10 cellular contexts compared by ENCODE assay signal in genomic region chr7:97025983-97026704, GRCh38. TPM values are rescaled to one million over a fixed set of nuclear protein-coding genes. Genes with fewer than 3 reads are reported as not detected.
DNase-seq lines count a peak whose midpoint lies in the region; ATAC-seq and TF ChIP-seq lines count a peak whose summit lies in the region.
"Had no signal": no experiment of that assay in that cellular context is flagged by ENCODE, and none has a peak within 500 bp of the region (broad histone marks: within the 10 kb centered on the region; RNA-seq: fewer than 3 reads in every experiment).

No MANE protein-coding gene starts in this region.

- no peak overlapping the region for H3K27ac ChIP-seq in CD4-positive, alpha-beta memory T cell (ENCODE audit: low read depth, low read length)
- H3K27ac ChIP-seq: neutrophil had no signal

- CTCF ChIA-PET in CD4-positive, alpha-beta memory T cell (lab: Charles Lee; ENCODE audit: partially characterized antibody), result interaction anchor here (0.8 to 5.9 kb wide), 10 partner anchors 9 to 1514 kb away, joined by 3 to 61 read pairs (median 4); no protein-coding TSS in a partner anchor

- peaks cover 17% of the 10 kb centered on the region for H3K4me1 ChIP-seq in CD4-positive, alpha-beta memory T cell (ENCODE audit: insufficient read depth, low read length)

- no peak for TF ChIP-seq CTCF in endothelial cell (IDR thresholded peaks at IDR 0.05; ENCODE audit: unreplicated experiment)
- no peak for TF ChIP-seq CTCF in nephron (IDR thresholded peaks at IDR 0.05; ENCODE audit: unreplicated experiment in 3 of 3)

- H3K27ac Mint-ChIP-seq in CD4-positive, alpha-beta memory T cell, result peak overlapping the region in 2 of 7 donors; percentile 20 to 29
- no peak overlapping the region for H3K27ac Mint-ChIP-seq in endothelial cell (ENCODE audit: unreplicated experiment)
- no peak overlapping the region for H3K27ac Mint-ChIP-seq in nephron

- no peaks in the 10 kb centered on the region for H3K36me3 ChIP-seq in CD4-positive, alpha-beta memory T cell (ENCODE audit: insufficient read depth, low read length)
- H3K36me3 ChIP-seq: neutrophil had no signal

- POLR2A ChIA-PET in CD4-positive, alpha-beta memory T cell (lab: Charles Lee; ENCODE audit: partially characterized antibody), result no interaction called here

- H3K27me3 ChIP-seq in CD4-positive, alpha-beta memory T cell (ENCODE audit: insufficient read depth, low read length), result peaks cover 55% of the 10 kb centered on the region

- intact Hi-C loops in CD4-positive, alpha-beta memory T cell (cut with micrococcal nuclease), result loop anchor here (5.0 kb wide), 1 partner anchor 151 kb away; no protein-coding TSS in a partner anchor

- H3K36me3 Mint-ChIP-seq in CD4-positive, alpha-beta memory T cell, result no peaks in the 10 kb centered on the region
- H3K36me3 Mint-ChIP-seq in endothelial cell (ENCODE audit: low read depth, unreplicated experiment) (no peaks in the 10 kb centered on the region), nephron (ENCODE audit: low read depth) (no peaks in the 10 kb centered on the region)

- peaks cover 60 to 70% of the 10 kb centered on the region in 2 donors for H3K27me3 Mint-ChIP-seq in CD4-positive, alpha-beta memory T cell
- H3K27me3 Mint-ChIP-seq in endothelial cell (ENCODE audit: unreplicated experiment) (peaks cover 20% of the 10 kb centered on the region), nephron (ENCODE audit: low read depth) (peaks cover 95% of the 10 kb centered on the region)

- H3K9me3 Mint-ChIP-seq in CD4-positive, alpha-beta memory T cell, result peaks cover 0 to 7% (median 0%) of the 10 kb centered on the region in 8 donors
- H3K9me3 Mint-ChIP-seq in endothelial cell (ENCODE audit: unreplicated experiment), result no peaks in the 10 kb centered on the region
- H3K9me3 Mint-ChIP-seq in nephron, result no peaks in the 10 kb centered on the region

- H3K4me1 Mint-ChIP-seq in CD4-positive, alpha-beta memory T cell, result peaks cover 35 to 54% (median 47%) of the 10 kb centered on the region in 4 donors
- peaks cover 50% of the 10 kb centered on the region for H3K4me1 Mint-ChIP-seq in endothelial cell (ENCODE audit: unreplicated experiment)
- H3K4me1 Mint-ChIP-seq in nephron, result peaks cover 47% of the 10 kb centered on the region

- no peaks in the 10 kb centered on the region for H3K9me3 ChIP-seq in CD4-positive, alpha-beta memory T cell (ENCODE audit: control insufficient read depth in 1 of 2, low read length in 2 of 2)
- H3K9me3 ChIP-seq: neutrophil had no signal

- no peak overlapping the region for H3K4me3 ChIP-seq in CD4-positive, alpha-beta memory T cell (ENCODE audit: low read length in 2 of 2)

- DNase-seq in CD4-positive, alpha-beta memory T cell, result no peak
- peak; percentile 82 for DNase-seq in NOMO-1 treated with DMSO at 0.1 percent for 48 hours (lab: John Stamatoyannopoulos, UW; ENCODE audit: unreplicated experiment)
- DNase-seq in endothelial cell (ENCODE audit: low spot score), result no peak
- no peak for DNase-seq in DMS153 treated with DMSO at 0.1 percent for 48 hours (lab: John Stamatoyannopoulos, UW; ENCODE audit: unreplicated experiment)
- no peak for DNase-seq in effector CD8-positive, alpha-beta T cell (lab: John Stamatoyannopoulos, UW)
- no peak for DNase-seq in NCI-H446 (lab: John Stamatoyannopoulos, UW)

- ATAC-seq in GM19455 (IDR thresholded peaks at IDR 0.05; ENCODE audit: unreplicated experiment), result no peak

- H3K4me3 Mint-ChIP-seq in CD4-positive, alpha-beta memory T cell, result peak overlapping the region; percentile 21 to 88 (median 84)
- peak overlapping the region; percentile 60 for H3K4me3 Mint-ChIP-seq in endothelial cell (ENCODE audit: unreplicated experiment)
- peak overlapping the region; percentile 41 to 87 (median 62) for H3K4me3 Mint-ChIP-seq in nephron

RNA-seq across cellular contexts. Expression of gene DLX5, which starts 1.5 kb away (rescaled TPM):
- not detected for total RNA-seq in CD4-positive, alpha-beta memory T cell
- not detected for polyA plus RNA-seq in CD4-positive, alpha-beta memory T cell
- total RNA-seq in endothelial cell (ENCODE audit: unreplicated experiment), result 0.18 TPM
- total RNA-seq: activated CD8-positive, alpha-beta memory T cell treated with anti-CD3 and anti-CD28 coated beads for 36 hours had no signal

RNA-seq across cellular contexts. Expression of gene DLX6, which starts 20.8 kb away (rescaled TPM):
- not detected for total RNA-seq in CD4-positive, alpha-beta memory T cell
- polyA plus RNA-seq in CD4-positive, alpha-beta memory T cell, result not detected
- total RNA-seq in endothelial cell (ENCODE audit: unreplicated experiment), result not detected
- total RNA-seq: activated CD8-positive, alpha-beta memory T cell treated with anti-CD3 and anti-CD28 coated beads for 36 hours had no signal
